ENCODE assay signal across 21 cellular contexts in the genomic region with DNA sequence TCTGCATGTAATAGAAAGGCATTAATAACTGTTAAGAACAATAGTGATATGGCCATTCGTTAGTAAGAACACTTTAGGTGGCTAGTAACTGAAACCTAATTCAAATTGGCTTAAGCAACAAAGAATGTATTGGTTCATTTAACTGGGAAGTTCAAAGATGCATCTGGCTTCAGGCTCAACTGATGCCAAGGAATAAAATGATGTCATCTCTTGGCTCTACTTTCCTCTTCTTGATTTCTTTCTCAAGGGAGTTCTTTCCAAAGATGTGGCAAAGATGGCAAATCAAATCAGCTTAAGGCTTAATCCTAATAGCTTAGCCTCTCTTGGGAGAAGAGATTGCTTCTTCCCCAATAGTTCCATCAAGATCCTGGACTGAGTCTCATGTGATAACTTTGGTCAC. TPM values are rescaled to one million over a fixed set of nuclear protein-coding genes. Genes with fewer than 3 reads are reported as not detected.
"Had no signal": no experiment of that assay in that cellular context is flagged by ENCODE, and none has a peak within 500 bp of the region (broad histone marks: within the 10 kb centered on the region; RNA-seq: fewer than 3 reads in every experiment).

No MANE protein-coding gene starts in this region.

- H3K4me3 Mint-ChIP-seq: activated B cell treated with CpG ODN at 0.5 μM for 24 hours; activated CD4-positive, alpha-beta T cell treated with anti-CD3 and anti-CD28 coated beads, Interleukin-2, amount 10 ng/mL, durations not matched to agents 7 days and 5 days; activated naive CD4-positive, alpha-beta T cell treated with anti-CD3 and anti-CD28 coated beads, Interleukin-2, amount 10 ng/mL, durations not matched to agents 7 days and 5 days; activated T-helper 17 cell treated with anti-CD3 and anti-CD28 coated beads, Interleukin-2, amount 50 U/mL, for 72 hours; effector memory CD8-positive, alpha-beta T cell; nephron; type B pancreatic cell had no signal

- H3K27me3 ChIP-seq: adrenal gland, brain microvascular endothelial cell, gastrocnemius medialis, heart right ventricle, left lung, sigmoid colon, suprapubic skin had no signal

- H3K36me3 Mint-ChIP-seq: type B pancreatic cell had no signal

- H3K9me3 Mint-ChIP-seq: type B pancreatic cell had no signal

- H3K27ac Mint-ChIP-seq: activated B cell treated with CpG ODN at 0.5 μM for 24 hours; activated CD4-positive, alpha-beta T cell treated with anti-CD3 and anti-CD28 coated beads, Interleukin-2, amount 10 ng/mL, durations not matched to agents 7 days and 5 days; activated naive CD4-positive, alpha-beta T cell treated with anti-CD3 and anti-CD28 coated beads, Interleukin-2, amount 10 ng/mL, durations not matched to agents 7 days and 5 days; activated T-helper 17 cell treated with anti-CD3 and anti-CD28 coated beads, Interleukin-2, amount 50 U/mL, for 72 hours; effector memory CD8-positive, alpha-beta T cell; nephron; type B pancreatic cell had no signal

- H3K36me3 ChIP-seq: adrenal gland, brain microvascular endothelial cell, gastrocnemius medialis, heart right ventricle, left lung, prostate gland, sigmoid colon, suprapubic skin had no signal

- ATAC-seq: effector memory CD8-positive, alpha-beta T cell; gastrocnemius medialis; heart right ventricle; left lung had no signal

- H3K4me1 ChIP-seq: adrenal gland, gastrocnemius medialis, left lung, prostate gland, sigmoid colon, suprapubic skin had no signal

- H3K27ac ChIP-seq: adrenal gland, brain microvascular endothelial cell, epithelial cell of prostate, gastrocnemius medialis, heart right ventricle, left lung, prostate gland, sigmoid colon, suprapubic skin had no signal

- DNase-seq: activated B cell treated with CpG ODN at 0.5 μM for 24 hours; activated CD4-positive, alpha-beta T cell treated with anti-CD3 and anti-CD28 coated beads, Interleukin-2, amount 10 ng/mL, durations not matched to agents 7 days and 5 days; activated CD8-positive, alpha-beta memory T cell treated with anti-CD3 and anti-CD28 coated beads for 24 hours; activated naive CD4-positive, alpha-beta T cell treated with anti-CD3 and anti-CD28 coated beads, Interleukin-2, amount 10 ng/mL, durations not matched to agents 7 days and 5 days; adrenal gland; brain microvascular endothelial cell; effector memory CD8-positive, alpha-beta T cell; gastrocnemius medialis; heart right ventricle; left lung; occipital lobe; sigmoid colon; stimulated activated CD4-positive, alpha-beta T cell treated with anti-CD3 and anti-CD28 coated beads, Interleukin-12 subunit alpha, Interleukin-12 subunit beta, amount 100 ng/mL, for 4 hours; stimulated activated naive CD4-positive, alpha-beta T cell treated with Interleukin-2 at 50 U/mL for 16 hours had no signal

- H3K27me3 Mint-ChIP-seq: activated B cell treated with CpG ODN at 0.5 μM for 24 hours; activated naive CD4-positive, alpha-beta T cell treated with anti-CD3 and anti-CD28 coated beads, Interleukin-2, amount 10 ng/mL, durations not matched to agents 7 days and 5 days; activated T-helper 17 cell treated with anti-CD3 and anti-CD28 coated beads, Interleukin-2, amount 50 U/mL, for 72 hours; effector memory CD8-positive, alpha-beta T cell had no signal

- H3K9me3 ChIP-seq: adrenal gland, gastrocnemius medialis, prostate gland, sigmoid colon, suprapubic skin had no signal

- H3K4me1 Mint-ChIP-seq: activated B cell treated with CpG ODN at 0.5 μM for 24 hours; activated naive CD4-positive, alpha-beta T cell treated with anti-CD3 and anti-CD28 coated beads, Interleukin-2, amount 10 ng/mL, durations not matched to agents 7 days and 5 days; nephron had no signal

- H3K4me3 ChIP-seq: adrenal gland, gastrocnemius medialis, heart right ventricle, left lung, prostate gland, sigmoid colon, suprapubic skin had no signal

RNA-seq across cellular contexts. Expression of a gene that starts 51.6 kb away (rescaled TPM):
- polyA plus RNA-seq: keratinocyte had no signal
